In the genomic region with DNA sequence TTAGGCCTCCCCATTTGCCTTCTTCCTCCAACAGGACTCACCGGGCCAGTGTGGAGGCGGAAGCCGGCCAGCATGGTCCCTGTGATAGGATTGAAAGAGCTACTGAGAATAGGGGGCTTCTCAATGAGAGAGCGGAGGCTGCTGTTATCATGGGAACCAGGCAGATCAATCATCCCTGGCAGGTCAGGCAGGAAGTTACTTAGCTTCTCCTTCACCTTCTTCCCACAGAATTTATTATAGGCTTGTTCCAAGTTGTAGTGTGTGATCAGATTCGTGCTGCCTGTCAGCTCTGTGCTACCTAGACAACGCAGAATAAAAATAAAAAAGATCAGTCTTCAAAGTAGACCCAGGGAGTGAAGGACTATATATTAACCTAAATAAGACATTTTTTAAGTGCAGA, we compare ENCODE assay signal across 21 cellular contexts. TPM values are rescaled to one million over a fixed set of nuclear protein-coding genes. Genes with fewer than 3 reads are reported as not detected.
"Had no signal": no experiment of that assay in that cellular context is flagged by ENCODE, and none has a peak within 500 bp of the region (broad histone marks: within the 10 kb centered on the region; RNA-seq: fewer than 3 reads in every experiment).

No MANE protein-coding gene starts in this region.

- H3K9me3 ChIP-seq: body of pancreas, esophagus muscularis mucosa, neutrophil, upper lobe of left lung had no signal

- H3K4me1 ChIP-seq: parathyroid adenoma had no signal

- H3K27ac ChIP-seq: body of pancreas, coronary artery, esophagus muscularis mucosa, hepatocyte, neutrophil, parathyroid adenoma, SK-N-MC, upper lobe of left lung had no signal

- H3K27me3 Mint-ChIP-seq: activated CD4-positive, alpha-beta memory T cell treated with anti-CD3 and anti-CD28 coated beads for 36 hours; activated naive CD4-positive, alpha-beta T cell treated with anti-CD3 and anti-CD28 coated beads, Interleukin-2, amount 10 ng/mL, durations not matched to agents 7 days and 5 days; T-cell had no signal

- H3K4me3 ChIP-seq: body of pancreas, coronary artery, esophagus muscularis mucosa, hepatocyte, SK-N-MC, upper lobe of left lung had no signal

- H3K4me3 Mint-ChIP-seq: activated CD4-positive, alpha-beta memory T cell treated with anti-CD3 and anti-CD28 coated beads for 36 hours; activated naive CD4-positive, alpha-beta T cell treated with anti-CD3 and anti-CD28 coated beads, Interleukin-2, amount 10 ng/mL, durations not matched to agents 7 days and 5 days; T-cell had no signal

- ATAC-seq: body of pancreas, left lobe of liver, T-cell had no signal

- DNase-seq: activated CD4-positive, alpha-beta memory T cell treated with anti-CD3 and anti-CD28 coated beads for 36 hours; activated CD4-positive, alpha-beta T cell treated with anti-CD3 and anti-CD28 coated beads for 1 hour; activated naive CD4-positive, alpha-beta T cell treated with anti-CD3 and anti-CD28 coated beads, Interleukin-2, amount 10 ng/mL, durations not matched to agents 7 days and 5 days; amygdala; body of pancreas; central memory CD4-positive, alpha-beta T cell; stimulated activated CD4-positive, alpha-beta T cell treated with anti-CD3 and anti-CD28 coated beads, Interleukin-2, amount 100 ng/mL, for 48 hours; stimulated activated naive CD4-positive, alpha-beta T cell; T-cell; upper lobe of left lung had no signal

- H3K9me3 Mint-ChIP-seq: activated CD4-positive, alpha-beta memory T cell treated with anti-CD3 and anti-CD28 coated beads for 36 hours; activated naive CD4-positive, alpha-beta T cell treated with anti-CD3 and anti-CD28 coated beads, Interleukin-2, amount 10 ng/mL, durations not matched to agents 7 days and 5 days; T-cell had no signal

- H3K27ac Mint-ChIP-seq: activated CD4-positive, alpha-beta memory T cell treated with anti-CD3 and anti-CD28 coated beads for 36 hours; activated naive CD4-positive, alpha-beta T cell treated with anti-CD3 and anti-CD28 coated beads, Interleukin-2, amount 10 ng/mL, durations not matched to agents 7 days and 5 days had no signal

- H3K27me3 ChIP-seq: body of pancreas, esophagus muscularis mucosa, hepatocyte, neutrophil, upper lobe of left lung had no signal

RNA-seq across cellular contexts. Expression of a gene that starts 46.7 kb away (rescaled TPM):
- total RNA-seq: activated CD4-positive, alpha-beta memory T cell treated with anti-CD3 and anti-CD28 coated beads for 36 hours; body of pancreas; esophagus muscularis mucosa; fibroblast of villous mesenchyme; glomerular endothelial cell; hepatocyte; left lobe of liver; lung microvascular endothelial cell; skeletal muscle tissue; upper lobe of left lung had no signal
